In the genomic region with DNA sequence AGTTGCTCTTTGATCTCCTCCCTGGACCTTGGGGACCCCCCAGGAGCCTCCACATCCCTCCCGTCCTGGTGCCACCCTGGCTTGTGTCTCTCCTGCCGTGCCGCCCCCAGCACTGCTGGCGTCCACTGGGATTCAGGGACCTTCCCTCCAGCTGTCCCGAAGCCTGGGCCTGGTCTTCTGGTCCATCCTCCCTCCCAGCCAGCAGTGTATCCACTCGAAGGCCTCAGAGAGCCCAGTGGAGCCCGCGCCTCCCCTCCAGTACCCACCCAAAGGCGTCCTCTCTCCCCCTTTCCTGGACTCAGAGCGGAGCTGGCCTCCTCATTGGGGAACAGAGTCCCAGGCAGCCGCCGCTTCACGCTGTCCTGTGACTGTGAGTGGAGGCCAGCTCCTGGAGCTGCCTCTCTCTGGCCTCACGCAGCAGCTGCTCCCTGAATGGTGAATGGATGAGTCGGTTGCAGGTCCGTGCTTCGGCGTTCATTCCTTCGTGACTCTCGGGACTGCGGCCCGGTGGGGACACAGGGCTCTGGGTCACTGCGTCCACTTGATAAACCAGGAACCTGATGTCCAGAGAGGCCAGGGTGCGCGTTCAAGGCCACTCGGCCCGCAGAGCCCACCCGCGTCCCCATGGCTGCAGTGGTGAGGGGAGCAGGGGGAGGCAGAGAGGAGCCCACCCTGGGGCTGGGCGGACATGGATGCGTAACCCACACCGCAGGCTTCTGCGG, we compare ENCODE assay signal across 1 cellular context.
TF ChIP-seq lines count a peak whose summit lies in the region.

No MANE protein-coding gene starts in this region.

TF ChIP-seq in A549, 52 proteins besides CTCF, POLR2A, EP300 and RAD21:
- TF ChIP-seq EHMT2 (IDR thresholded peaks at IDR 0.05; ENCODE audit: low read depth) (no peak), RARB (CRISPR knock-in tag; IDR thresholded peaks at IDR 0.05) (no peak), KDM5A (IDR thresholded peaks at IDR 0.05) (no peak), RFX5 (IDR thresholded peaks at IDR 0.05) (no peak), POLR2AphosphoS2 (conservative IDR thresholded peaks at IDR 0.05; ENCODE audit: low read length) (no peak), RNF2 (IDR thresholded peaks at IDR 0.05; ENCODE audit: borderline replicate concordance, low read depth) (no peak), ESRRA (IDR thresholded peaks at IDR 0.05; ENCODE audit: borderline replicate concordance, low read length) (no peak)
